In genomic region chr11:91776660-91777059, GRCh38 we compare ENCODE assay signal across 27 cellular contexts.
A peak's percentile ranks its signal among the peaks of the same experiment; 100 is the strongest.
DNase-seq lines count a peak whose midpoint lies in the region; ATAC-seq and TF ChIP-seq lines count a peak whose summit lies in the region.
"Had no signal": no experiment of that assay in that cellular context is flagged by ENCODE, and none has a peak within 500 bp of the region (broad histone marks: within the 10 kb centered on the region; RNA-seq: fewer than 3 reads in every experiment).

No MANE protein-coding gene starts in this region.

- H3K36me3 ChIP-seq in stomach (no peaks in the 10 kb centered on the region), ovary (no peaks in the 10 kb centered on the region)
- H3K36me3 ChIP-seq: adrenal gland, BE2C, cardiac muscle cell, esophagus muscularis mucosa, SJSA1 had no signal

- H3K4me3 ChIP-seq in stomach (no peak overlapping the region), ovary (no peak overlapping the region)
- H3K4me3 ChIP-seq: adrenal gland, cardiac muscle cell, esophagus muscularis mucosa, GM12878, SJSA1 had no signal

- no peak for TF ChIP-seq CTCF in stomach (IDR thresholded peaks at IDR 0.05)
- no peak for TF ChIP-seq CTCF in ovary (IDR thresholded peaks at IDR 0.05)
- TF ChIP-seq CTCF in omental fat pad (IDR thresholded peaks at IDR 0.05), result no peak

- H3K9me3 ChIP-seq in stomach, result no peaks in the 10 kb centered on the region
- H3K9me3 ChIP-seq in ovary, result no peaks in the 10 kb centered on the region
- H3K9me3 ChIP-seq: adrenal gland, esophagus muscularis mucosa, SJSA1 had no signal

- intact Hi-C loops in left ventricle myocardium superior (cut with micrococcal nuclease) (loop anchor here (10.0 kb wide), 1 partner anchor 48 kb away; no protein-coding TSS in a partner anchor), stomach (cut with DNase I; ENCODE audit: low total_unique reads) (no loop called here), ovary (cut with DNase I) (no loop called here)

- no peak overlapping the region for H3K27ac ChIP-seq in stomach
- H3K27ac ChIP-seq in ovary, result no peak overlapping the region
- H3K27ac ChIP-seq: adrenal gland, cardiac muscle cell, esophagus muscularis mucosa, parathyroid adenoma, SJSA1 had no signal

- 22 to 40% (median 28%) methylated on average over 2 of the region's 2 CpGs for WGBS in stomach, 5 donors
- 26 to 34% (median 33%) methylated on average over 2 of the region's 2 CpGs for WGBS in ovary, 3 donors

- DNase-seq in NCI-H2196 (lab: John Stamatoyannopoulos, UW; ENCODE audit: unreplicated experiment) (peak; percentile 16), NCI-H2196 treated with DMSO at 0.1 percent for 48 hours (lab: John Stamatoyannopoulos, UW; ENCODE audit: unreplicated experiment) (no peak), NCI-H69 (lab: John Stamatoyannopoulos, UW) (peak; percentile 26), left ventricle myocardium superior (peak; percentile 33), stomach (peak; percentile 72), ovary (no peak), omental fat pad (ENCODE audit: low spot score) (no peak), NCI-H2107 (lab: John Stamatoyannopoulos, UW) (no peak)
- DNase-seq: activated CD4-positive, CD25-positive, alpha-beta regulatory T cell treated with anti-CD3 and anti-CD28 coated beads, Interleukin-2, amount 50 U/mL, for 72 hours; activated CD8-positive, alpha-beta memory T cell treated with anti-CD3 and anti-CD28 coated beads for 24 hours; activated naive CD4-positive, alpha-beta T cell; activated T-cell treated with anti-CD3 and anti-CD28 coated beads, Interleukin-2, amount 50 U/mL, for 1 hour; BE2C; Caco-2; DND-41; endodermal cell; NCI-H187 treated with DMSO at 0.1 percent for 48 hours; NCI-H510A treated with DMSO at 0.1 percent for 48 hours; stimulated activated CD8-positive, alpha-beta memory T cell treated with anti-CD3 and anti-CD28 coated beads, Interleukin-4, amount 100 ng/mL, for 48 hours; T-helper 1 cell had no signal

- H3K4me1 ChIP-seq in stomach (peaks cover 0 to 7% (median 0%) of the 10 kb centered on the region in 4 donors), ovary (ENCODE audit: insufficient read depth) (no peaks in the 10 kb centered on the region)
- H3K4me1 ChIP-seq: adrenal gland, esophagus muscularis mucosa, parathyroid adenoma, SJSA1 had no signal

- TF ChIP-seq POLR2A in stomach (IDR thresholded peaks at IDR 0.05) (no peak), ovary (IDR thresholded peaks at IDR 0.05) (no peak)

- ATAC-seq in left ventricle myocardium superior (peak; percentile 63), omental fat pad (ENCODE audit: low FRiP score) (no peak)
- ATAC-seq: GM12878; natural killer cell treated with Interleukin-12 subunit alpha and Interleukin-12 subunit beta and Interleukin-15 and Interleukin-18, amount 100 ng/mL, for 72 hours had no signal

- TF ChIP-seq EP300 in stomach (IDR thresholded peaks at IDR 0.05), result no peak
- no peak for TF ChIP-seq EP300 in ovary (IDR thresholded peaks at IDR 0.05)

- H3K27me3 ChIP-seq in stomach (no peaks in the 10 kb centered on the region), ovary (no peaks in the 10 kb centered on the region)
- H3K27me3 ChIP-seq: adrenal gland, BE2C, cardiac muscle cell, esophagus muscularis mucosa, SJSA1 had no signal

Comparison
In these comparisons a context has a peak if more than half of its experiments do, and no peak if none do; other contexts are left out.
1. DNase-seq: peak in NCI-H2196 (single experiment), NCI-H69 (single experiment), left ventricle myocardium superior (single experiment) and stomach (single experiment); none in NCI-H2196 treated with DMSO at 0.1 percent for 48 hours (single experiment), ovary (0 of 5), omental fat pad (single experiment) and NCI-H2107 (single experiment).